Comparison of ENCODE assay signal across 1 cellular context in genomic region chr4:4256799-4257198, GRCh38.
TF ChIP-seq lines count a peak whose summit lies in the region.

No MANE protein-coding gene starts in this region.

TF ChIP-seq in GM23338, 12 proteins besides CTCF, POLR2A, EP300 and RAD21 (continued from another document):
- no peak for TF ChIP-seq ZNF462 (CRISPR knock-in tag; IDR thresholded peaks at IDR 0.05)
